Comparison of ENCODE assay signal across 14 cellular contexts in the genomic region with DNA sequence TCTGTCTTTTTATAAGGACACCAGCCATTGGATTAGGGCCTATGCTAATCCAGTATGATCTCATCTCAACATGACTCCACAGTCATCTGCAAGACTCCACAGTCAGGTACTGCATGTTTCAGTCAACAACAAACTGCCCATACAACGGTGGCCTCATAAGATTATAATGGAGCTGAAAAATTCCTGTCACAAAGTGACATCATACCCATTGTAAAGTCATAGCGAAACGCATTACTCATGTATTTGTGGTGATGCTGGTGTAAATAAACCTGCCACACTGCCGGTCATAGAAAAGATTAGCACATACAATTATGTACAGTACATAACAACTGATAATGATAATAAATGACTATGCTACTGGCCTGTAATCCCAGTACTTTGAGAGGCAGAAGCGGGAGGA.
DNase-seq lines count a peak whose midpoint lies in the region; ATAC-seq and TF ChIP-seq lines count a peak whose summit lies in the region.
"Had no signal": no experiment of that assay in that cellular context is flagged by ENCODE, and none has a peak within 500 bp of the region (broad histone marks: within the 10 kb centered on the region; RNA-seq: fewer than 3 reads in every experiment).

No MANE protein-coding gene starts in this region.

- H3K27ac ChIP-seq in PC-3 (ENCODE audit: low read length) (no peak overlapping the region), esophagus muscularis mucosa (replicated peaks in 1 of 4) (no peak overlapping the region), SK-N-SH (ENCODE audit: low read depth in 2 of 2, low read length in 1 of 2) (no peak overlapping the region), psoas muscle (no peak overlapping the region)

- no peaks in the 10 kb centered on the region for H3K4me1 ChIP-seq in PC-3 (ENCODE audit: insufficient read depth, low read length)
- no peaks in the 10 kb centered on the region for H3K4me1 ChIP-seq in esophagus muscularis mucosa
- peaks cover 0 to 2% of the 10 kb centered on the region in 2 experiments; a peak in 1 of 4 replicates for H3K4me1 ChIP-seq in SK-N-SH (ENCODE audit: control insufficient read depth in 1 of 2, insufficient read depth in 2 of 2, low read depth in 1 of 2, low read length in 1 of 2)
- H3K4me1 ChIP-seq in psoas muscle, result no peaks in the 10 kb centered on the region

- H3K9me2 ChIP-seq in PC-3 (replicated peaks; ENCODE audit: low read length) (no peaks in the 10 kb centered on the region), SK-N-SH (no peaks in the 10 kb centered on the region)

- no peaks in the 10 kb centered on the region for H4K20me1 ChIP-seq in PC-3 (ENCODE audit: low read length)
- H4K20me1 ChIP-seq in SK-N-SH (ENCODE audit: insufficient read depth), result no peaks in the 10 kb centered on the region

- no peak overlapping the region for H3K4me2 ChIP-seq in PC-3 (ENCODE audit: low read length)
- H3K4me2 ChIP-seq in SK-N-SH, result no peak overlapping the region

- TF ChIP-seq EP300 in esophagus muscularis mucosa (IDR thresholded peaks at IDR 0.05), result no peak
- no peak for TF ChIP-seq EP300 in SK-N-SH (IDR thresholded peaks at IDR 0.05; ENCODE audit: borderline replicate concordance in 1 of 2, low read depth in 1 of 2, low read length in 1 of 2)

- no TSS peak for BruUV-seq in PC-3 (replicated peaks; lab: Mats Ljungman, UMichigan)

- no peak overlapping the region for H2AFZ ChIP-seq in PC-3 (ENCODE audit: low read length)
- H2AFZ ChIP-seq in SK-N-SH (ENCODE audit: low read depth), result no peak overlapping the region

- H3K9ac ChIP-seq in PC-3 (ENCODE audit: low read length), result no peak overlapping the region
- no peak overlapping the region for H3K9ac ChIP-seq in SK-N-SH

- 94% methylated on average over 5 of the region's 5 CpGs for WGBS in esophagus muscularis mucosa
- WGBS in SK-N-SH (ENCODE audit: low lambda C conversion rate), result 63% methylated on average over 5 of the region's 5 CpGs
- 84 to 91% (median 85%) methylated on average over 5 of the region's 5 CpGs for WGBS in psoas muscle, 3 donors

- no peaks in the 10 kb centered on the region for H3K9me3 ChIP-seq in PC-3 (ENCODE audit: low read length)
- H3K9me3 ChIP-seq in esophagus muscularis mucosa, result no peaks in the 10 kb centered on the region
- no peaks in the 10 kb centered on the region for H3K9me3 ChIP-seq in SK-N-SH
- H3K9me3 ChIP-seq in psoas muscle, result no peaks in the 10 kb centered on the region

- no peak for TF ChIP-seq RAD21 in SK-N-SH (IDR thresholded peaks at IDR 0.05; ENCODE audit: low read length)

- H3F3A ChIP-seq in PC-3 (ENCODE audit: low read length, unreplicated experiment) (no peaks in the 10 kb centered on the region), SK-N-SH (replicated peaks; ENCODE audit: insufficient read depth) (no peaks in the 10 kb centered on the region)

- 0 out of 2 replicates have a peak, but pooled peaks cover 5% of the 10 kb centered on the region for H3K27me3 ChIP-seq in PC-3 (ENCODE audit: low read length)
- no peaks in the 10 kb centered on the region for H3K27me3 ChIP-seq in esophagus muscularis mucosa
- no peaks in the 10 kb centered on the region for H3K27me3 ChIP-seq in SK-N-SH (ENCODE audit: insufficient read depth)
- no peaks in the 10 kb centered on the region for H3K27me3 ChIP-seq in psoas muscle (ENCODE audit: insufficient read depth in 3 of 3, low read length in 2 of 3)

- DNase-seq in ELR (ENCODE audit: low read depth), result peak; percentile 59
- DNase-seq in PC-3, result peak; percentile 30
- peak; percentile 7 for DNase-seq in esophagus muscularis mucosa (ENCODE audit: extremely low spot score)
- no peak for DNase-seq in SK-N-SH
- no peak for DNase-seq in psoas muscle
- DNase-seq in SK-N-DZ (ENCODE audit: low spot score), result no peak
- DNase-seq: activated naive CD8-positive, alpha-beta T cell treated with anti-CD3 and anti-CD28 coated beads, Interleukin-2, amount 10 ng/mL, durations not matched to agents 7 days and 5 days; caudate nucleus; H7; hippocampal formation; midbrain; NCI-H2029 treated with DMSO at 0.1 percent for 48 hours; NCI-H526 had no signal

- intact Hi-C loops in PC-3 (cut with micrococcal nuclease), result no loop called here
- intact Hi-C loops in esophagus muscularis mucosa (cut with DNase I), result no loop called here
- intact Hi-C loops in psoas muscle (cut with DNase I), result no loop called here

- TF ChIP-seq POLR2A in esophagus muscularis mucosa (IDR thresholded peaks at IDR 0.05; ENCODE audit: low read depth), result no peak

- CTCF ChIA-PET in PC-3 (lab: Charles Lee) (no interaction called here), SK-N-SH (lab: Yijun Ruan, JAX) (interaction anchor here (0.9 to 1.2 kb wide), 2 partner anchors 207 to 473 kb away, joined by 3 read pairs; no protein-coding TSS in a partner anchor)

- H3K4me3 ChIP-seq in PC-3 (ENCODE audit: low read length) (no peak overlapping the region), esophagus muscularis mucosa (no peak overlapping the region), SK-N-SH (ENCODE audit: low read depth in 2 of 2, low read length in 1 of 2) (no peak overlapping the region), psoas muscle (no peak overlapping the region)

- ATAC-seq in GM19351 (IDR thresholded peaks at IDR 0.05; ENCODE audit: unreplicated experiment), result peak; percentile 67
- no peak for ATAC-seq in PC-3
- no peak for ATAC-seq in psoas muscle

- H3K79me2 ChIP-seq in PC-3 (ENCODE audit: low read length) (no peaks in the 10 kb centered on the region), SK-N-SH (ENCODE audit: insufficient read depth) (no peaks in the 10 kb centered on the region)

- TF ChIP-seq CTCF in PC-3 (conservative IDR thresholded peaks at IDR 0.05; ENCODE audit: low read depth, low read length) (no peak), esophagus muscularis mucosa (IDR thresholded peaks at IDR 0.05) (no peak), SK-N-SH (IDR thresholded peaks at IDR 0.05) (no peak), psoas muscle (IDR thresholded peaks at IDR 0.05) (no peak)

- H3K36me3 ChIP-seq in PC-3 (ENCODE audit: low read depth, low read length) (no peaks in the 10 kb centered on the region), esophagus muscularis mucosa (no peaks in the 10 kb centered on the region), SK-N-SH (replicated peaks in 1 of 2; ENCODE audit: control insufficient read depth in 1 of 2, insufficient read depth in 2 of 2, low read length in 1 of 2) (no peaks in the 10 kb centered on the region), psoas muscle (ENCODE audit: insufficient read depth in 1 of 2, low read depth in 1 of 2) (no peaks in the 10 kb centered on the region)

- POLR2A ChIA-PET in PC-3 (lab: Charles Lee; ENCODE audit: unreplicated experiment), result no interaction called here
- POLR2A ChIA-PET in SK-N-SH (lab: Yijun Ruan, JAX), result no interaction called here

TF ChIP-seq in SK-N-SH, 30 proteins besides CTCF, POLR2A, EP300 and RAD21 (continues in another document):
- TF ChIP-seq TAF1 (IDR thresholded peaks at IDR 0.05; ENCODE audit: borderline replicate concordance, low read depth, low read length) (no peak), FOXM1 (IDR thresholded peaks at IDR 0.05; ENCODE audit: low read depth) (no peak), EZH2phosphoT487 (IDR thresholded peaks at IDR 0.05; ENCODE audit: borderline replicate concordance, low read depth) (no peak), GATA2 (CRISPR knock-in tag; IDR thresholded peaks at IDR 0.05) (no peak), JUND (IDR thresholded peaks at IDR 0.05) (no peak), MEF2A (IDR thresholded peaks at IDR 0.05; ENCODE audit: borderline replicate concordance, low read depth) (no peak), RXRA (IDR thresholded peaks at IDR 0.05; ENCODE audit: borderline replicate concordance, low read depth) (no peak), POLR2AphosphoS5 (IDR thresholded peaks at IDR 0.05; ENCODE audit: low read depth, low read length) (no peak), FOXJ3 (CRISPR knock-in tag; IDR thresholded peaks at IDR 0.05) (no peak), SIN3A (IDR thresholded peaks at IDR 0.05; ENCODE audit: borderline replicate concordance, low read depth, low read length) (no peak)
- TF ChIP-seq, protein P1, sequence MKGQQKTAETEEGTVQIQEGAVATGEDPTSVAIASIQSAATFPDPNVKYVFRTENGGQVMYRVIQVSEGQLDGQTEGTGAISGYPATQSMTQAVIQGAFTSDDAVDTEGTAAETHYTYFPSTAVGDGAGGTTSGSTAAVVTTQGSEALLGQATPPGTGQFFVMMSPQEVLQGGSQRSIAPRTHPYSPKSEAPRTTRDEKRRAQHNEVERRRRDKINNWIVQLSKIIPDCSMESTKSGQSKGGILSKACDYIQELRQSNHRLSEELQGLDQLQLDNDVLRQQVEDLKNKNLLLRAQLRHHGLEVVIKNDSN (IDR thresholded peaks at IDR 0.05; ENCODE audit: borderline replicate concordance, low read depth), result no peak
- TF ChIP-seq, protein P2, sequence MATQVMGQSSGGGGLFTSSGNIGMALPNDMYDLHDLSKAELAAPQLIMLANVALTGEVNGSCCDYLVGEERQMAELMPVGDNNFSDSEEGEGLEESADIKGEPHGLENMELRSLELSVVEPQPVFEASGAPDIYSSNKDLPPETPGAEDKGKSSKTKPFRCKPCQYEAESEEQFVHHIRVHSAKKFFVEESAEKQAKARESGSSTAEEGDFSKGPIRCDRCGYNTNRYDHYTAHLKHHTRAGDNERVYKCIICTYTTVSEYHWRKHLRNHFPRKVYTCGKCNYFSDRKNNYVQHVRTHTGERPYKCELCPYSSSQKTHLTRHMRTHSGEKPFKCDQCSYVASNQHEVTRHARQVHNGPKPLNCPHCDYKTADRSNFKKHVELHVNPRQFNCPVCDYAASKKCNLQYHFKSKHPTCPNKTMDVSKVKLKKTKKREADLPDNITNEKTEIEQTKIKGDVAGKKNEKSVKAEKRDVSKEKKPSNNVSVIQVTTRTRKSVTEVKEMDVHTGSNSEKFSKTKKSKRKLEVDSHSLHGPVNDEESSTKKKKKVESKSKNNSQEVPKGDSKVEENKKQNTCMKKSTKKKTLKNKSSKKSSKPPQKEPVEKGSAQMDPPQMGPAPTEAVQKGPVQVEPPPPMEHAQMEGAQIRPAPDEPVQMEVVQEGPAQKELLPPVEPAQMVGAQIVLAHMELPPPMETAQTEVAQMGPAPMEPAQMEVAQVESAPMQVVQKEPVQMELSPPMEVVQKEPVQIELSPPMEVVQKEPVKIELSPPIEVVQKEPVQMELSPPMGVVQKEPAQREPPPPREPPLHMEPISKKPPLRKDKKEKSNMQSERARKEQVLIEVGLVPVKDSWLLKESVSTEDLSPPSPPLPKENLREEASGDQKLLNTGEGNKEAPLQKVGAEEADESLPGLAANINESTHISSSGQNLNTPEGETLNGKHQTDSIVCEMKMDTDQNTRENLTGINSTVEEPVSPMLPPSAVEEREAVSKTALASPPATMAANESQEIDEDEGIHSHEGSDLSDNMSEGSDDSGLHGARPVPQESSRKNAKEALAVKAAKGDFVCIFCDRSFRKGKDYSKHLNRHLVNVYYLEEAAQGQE (IDR thresholded peaks at IDR 0.05; ENCODE audit: low read depth, low read length), result no peak

Comparison
In these comparisons a context has a peak if more than half of its experiments do, and no peak if none do; other contexts are left out.
1. DNase-seq: peak in ELR (single experiment), PC-3 (single experiment) and esophagus muscularis mucosa (single experiment); none in SK-N-SH (single experiment), psoas muscle (0 of 2) and SK-N-DZ (single experiment).